Comparison of ENCODE assay signal across 8 cellular contexts in genomic region chr1:107965112-107965991, GRCh38. TPM values are rescaled to one million over a fixed set of nuclear protein-coding genes. Genes with fewer than 3 reads are reported as not detected.
DNase-seq lines count a peak whose midpoint lies in the region; ATAC-seq and TF ChIP-seq lines count a peak whose summit lies in the region.

A gene with protein sequence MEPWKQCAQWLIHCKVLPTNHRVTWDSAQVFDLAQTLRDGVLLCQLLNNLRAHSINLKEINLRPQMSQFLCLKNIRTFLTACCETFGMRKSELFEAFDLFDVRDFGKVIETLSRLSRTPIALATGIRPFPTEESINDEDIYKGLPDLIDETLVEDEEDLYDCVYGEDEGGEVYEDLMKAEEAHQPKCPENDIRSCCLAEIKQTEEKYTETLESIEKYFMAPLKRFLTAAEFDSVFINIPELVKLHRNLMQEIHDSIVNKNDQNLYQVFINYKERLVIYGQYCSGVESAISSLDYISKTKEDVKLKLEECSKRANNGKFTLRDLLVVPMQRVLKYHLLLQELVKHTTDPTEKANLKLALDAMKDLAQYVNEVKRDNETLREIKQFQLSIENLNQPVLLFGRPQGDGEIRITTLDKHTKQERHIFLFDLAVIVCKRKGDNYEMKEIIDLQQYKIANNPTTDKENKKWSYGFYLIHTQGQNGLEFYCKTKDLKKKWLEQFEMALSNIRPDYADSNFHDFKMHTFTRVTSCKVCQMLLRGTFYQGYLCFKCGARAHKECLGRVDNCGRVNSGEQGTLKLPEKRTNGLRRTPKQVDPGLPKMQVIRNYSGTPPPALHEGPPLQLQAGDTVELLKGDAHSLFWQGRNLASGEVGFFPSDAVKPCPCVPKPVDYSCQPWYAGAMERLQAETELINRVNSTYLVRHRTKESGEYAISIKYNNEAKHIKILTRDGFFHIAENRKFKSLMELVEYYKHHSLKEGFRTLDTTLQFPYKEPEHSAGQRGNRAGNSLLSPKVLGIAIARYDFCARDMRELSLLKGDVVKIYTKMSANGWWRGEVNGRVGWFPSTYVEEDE (minus strand): TSS chr1:107965180. CDS start chr1:107964869, 311 bp downstream.

- TF ChIP-seq RAD21 in liver (IDR thresholded peaks at IDR 0.05), result peak in 1 of 2 donors; percentile 13

- H3K36me3 ChIP-seq in ectodermal cell (ENCODE audit: control insufficient read depth, insufficient read depth, low read length), result no peaks in the 10 kb centered on the region
- H3K36me3 ChIP-seq in liver (ENCODE audit: control insufficient read depth in 4 of 4, insufficient read depth in 3 of 4, low read depth in 1 of 4, low read length in 3 of 4), result no peaks in the 10 kb centered on the region

- no peak for TF ChIP-seq CTCF in liver (IDR thresholded peaks at IDR 0.05; ENCODE audit: low read depth, low read length, missing input control)

- 0 to 1% methylated on average over 72 of the region's 72 CpGs for WGBS in ectodermal cell, 2 experiments
- 2% methylated on average over 72 of the region's 72 CpGs for WGBS in liver

- H3K9ac ChIP-seq in liver (ENCODE audit: low read depth in 1 of 2, low read length in 2 of 2), result peak within 1 kb of the TSS; percentile 49 to 54

- peak; percentile 51 to 86 (median 69) for DNase-seq in NCI-H1417 (lab: John Stamatoyannopoulos, UW)
- no peak for DNase-seq in NCI-H1417 treated with DMSO at 0.1 percent for 48 hours (lab: John Stamatoyannopoulos, UW)
- peak; percentile 76 for DNase-seq in NCI-H446 treated with DMSO at 0.1 percent for 48 hours (lab: John Stamatoyannopoulos, UW)
- DNase-seq in activated CD4-positive, alpha-beta T cell treated with anti-CD3 and anti-CD28 coated beads, Interleukin-2, amount 50 U/mL, for 48 hours, result peak; percentile 70 to 78
- peak; percentile 66 to 76 for DNase-seq in stimulated activated CD4-positive, alpha-beta T cell treated with anti-CD3 and anti-CD28 coated beads, Interleukin-2, amount 100 ng/mL, for 24 hours

- no peak for ATAC-seq in HG03025 (IDR thresholded peaks at IDR 0.05; ENCODE audit: low FRiP score, unreplicated experiment)

- peaks cover 4% of the 10 kb centered on the region for H3K4me1 ChIP-seq in ectodermal cell (ENCODE audit: control insufficient read depth, insufficient read depth, low read length)
- peaks cover 0 to 14% (median 4%) of the 10 kb centered on the region in 4 donors for H3K4me1 ChIP-seq in liver (ENCODE audit: control insufficient read depth in 4 of 4, insufficient read depth in 4 of 4, low read length in 3 of 4)

- H3K27ac ChIP-seq in ectodermal cell (ENCODE audit: insufficient read depth, low read depth, low read length, poor library complexity, severe bottlenecking) (peak within 1 kb of the TSS; percentile 60), liver (ENCODE audit: low read depth in 1 of 2, low read length in 2 of 2) (peak within 1 kb of the TSS; percentile 69 to 86)

- H3K4me3 ChIP-seq in ectodermal cell (ENCODE audit: insufficient read depth, low read depth, low read length) (peak within 1 kb of the TSS; percentile 63), liver (ENCODE audit: low read depth in 1 of 3, low read length in 3 of 3) (peak within 1 kb of the TSS; percentile 14 to 60 (median 58))

- H3K27me3 ChIP-seq in ectodermal cell (ENCODE audit: control insufficient read depth, insufficient read depth, low read length, poor library complexity, severe bottlenecking) (peaks cover 40% of the 10 kb centered on the region), liver (ENCODE audit: control insufficient read depth in 4 of 4, insufficient read depth in 4 of 4, low read length in 3 of 4) (no peaks in the 10 kb centered on the region)

- H3K9me3 ChIP-seq in ectodermal cell (ENCODE audit: control insufficient read depth, low read length) (no peaks in the 10 kb centered on the region), liver (ENCODE audit: control insufficient read depth in 4 of 4, low read length in 3 of 4) (no peaks in the 10 kb centered on the region)

TF ChIP-seq in liver, 16 proteins besides CTCF, POLR2A, EP300 and RAD21:
- TF ChIP-seq EGR1 (IDR thresholded peaks at IDR 0.05; ENCODE audit: low read depth in 2 of 2) (no peak), JUND (IDR thresholded peaks at IDR 0.05) (no peak), YY1 (IDR thresholded peaks at IDR 0.05) (no peak), HNF4A (conservative IDR thresholded peaks at IDR 0.05) (no peak), HNF4G (IDR thresholded peaks at IDR 0.05) (no peak), ATF3 (IDR thresholded peaks at IDR 0.05) (no peak), GABPA (IDR thresholded peaks at IDR 0.05 in 1 of 2, conservative IDR thresholded peaks at IDR 0.05 in 1 of 2) (no peak), FOXA2 (IDR thresholded peaks at IDR 0.05) (no peak), TAF1 (conservative IDR thresholded peaks at IDR 0.05) (no peak), RXRA (IDR thresholded peaks at IDR 0.05) (no peak), SP1 (IDR thresholded peaks at IDR 0.05) (no peak), NR2F2 (IDR thresholded peaks at IDR 0.05) (no peak), FOXA1 (IDR thresholded peaks at IDR 0.05) (no peak), MAX (IDR thresholded peaks at IDR 0.05) (no peak), REST (IDR thresholded peaks at IDR 0.05) (no peak)
- TF ChIP-seq, protein P1, sequence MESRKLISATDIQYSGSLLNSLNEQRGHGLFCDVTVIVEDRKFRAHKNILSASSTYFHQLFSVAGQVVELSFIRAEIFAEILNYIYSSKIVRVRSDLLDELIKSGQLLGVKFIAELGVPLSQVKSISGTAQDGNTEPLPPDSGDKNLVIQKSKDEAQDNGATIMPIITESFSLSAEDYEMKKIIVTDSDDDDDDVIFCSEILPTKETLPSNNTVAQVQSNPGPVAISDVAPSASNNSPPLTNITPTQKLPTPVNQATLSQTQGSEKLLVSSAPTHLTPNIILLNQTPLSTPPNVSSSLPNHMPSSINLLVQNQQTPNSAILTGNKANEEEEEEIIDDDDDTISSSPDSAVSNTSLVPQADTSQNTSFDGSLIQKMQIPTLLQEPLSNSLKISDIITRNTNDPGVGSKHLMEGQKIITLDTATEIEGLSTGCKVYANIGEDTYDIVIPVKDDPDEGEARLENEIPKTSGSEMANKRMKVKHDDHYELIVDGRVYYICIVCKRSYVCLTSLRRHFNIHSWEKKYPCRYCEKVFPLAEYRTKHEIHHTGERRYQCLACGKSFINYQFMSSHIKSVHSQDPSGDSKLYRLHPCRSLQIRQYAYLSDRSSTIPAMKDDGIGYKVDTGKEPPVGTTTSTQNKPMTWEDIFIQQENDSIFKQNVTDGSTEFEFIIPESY (IDR thresholded peaks at IDR 0.05), result no peak

RNA-seq across cellular contexts. Expression of the gene that starts here (rescaled TPM):
- polyA plus RNA-seq in ectodermal cell (2013, experiment 1 of 4), result 1.4 TPM
- 1.7 TPM for polyA plus RNA-seq in ectodermal cell (2013, experiment 2 of 4)
- polyA plus RNA-seq in ectodermal cell (2013, experiment 3 of 4), result 2.1 TPM
- polyA plus RNA-seq in ectodermal cell (2013, experiment 4 of 4), result 1.6 TPM
- 1 to 10 TPM; 4.7 to 4.8 TPM for total RNA-seq in liver
- polyA plus RNA-seq in liver, result under 1 TPM; 0.46 to 0.80 TPM
